29 cellular contexts compared by ENCODE assay signal in the genomic region with DNA sequence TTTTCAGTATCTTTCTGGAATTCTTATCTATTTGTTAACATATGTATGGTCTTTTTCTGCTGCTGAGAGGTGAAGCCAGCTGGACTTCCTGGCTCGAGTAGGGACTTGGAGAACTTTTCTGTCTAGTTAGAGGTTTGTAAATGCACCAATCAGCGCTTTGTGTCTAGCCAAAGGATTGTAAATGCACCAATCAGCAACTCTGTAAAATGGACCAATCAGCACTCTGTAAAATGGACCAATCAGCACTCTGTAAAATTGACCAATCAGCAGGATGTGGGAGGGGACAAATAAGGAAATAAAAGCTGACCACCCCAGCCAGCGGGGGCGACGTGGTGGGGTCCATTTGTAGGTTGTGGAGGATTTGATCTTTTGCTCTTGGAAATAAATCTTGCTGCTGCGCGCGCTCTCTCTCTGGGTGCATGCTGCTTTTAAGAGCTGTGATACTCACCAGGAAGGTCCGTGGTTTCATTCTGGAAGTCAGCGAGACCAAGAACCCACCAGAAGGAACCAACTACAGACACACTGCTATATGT.
"Had no signal": no experiment of that assay in that cellular context is flagged by ENCODE, and none has a peak within 500 bp of the region (broad histone marks: within the 10 kb centered on the region; RNA-seq: fewer than 3 reads in every experiment).

No MANE protein-coding gene starts in this region.

- ATAC-seq: esophagus mucosa; foreskin keratinocyte; gastroesophageal sphincter; heart left ventricle; left lobe of liver; mucosa of descending colon; natural killer cell treated with Interleukin-12 subunit alpha and Interleukin-12 subunit beta and Interleukin-15 and Interleukin-18, amount 100 ng/mL, for 72 hours; stimulated activated memory B cell treated with anti-CD40 and anti-IgM and Interleukin-4, amounts not matched to agents 10 μg/mL and 1 μg/mL and 100 μg/mL, for 72 hours; stimulated activated naive CD8-positive, alpha-beta T cell treated with anti-CD3 and anti-CD28 coated beads, Interleukin-15, Interleukin-2, amounts not matched to agents 100 U/mL and 50 U/mL, for 24 hours had no signal

- H3K9me3 ChIP-seq: gastroesophageal sphincter, mucosa of descending colon, neutrophil, prostate gland, right atrium auricular region, sigmoid colon, thoracic aorta, tibial nerve, upper lobe of left lung had no signal

- H3K4me2 ChIP-seq: hepatocyte had no signal

- H2AFZ ChIP-seq: hepatocyte had no signal

- H3K27ac ChIP-seq: dorsolateral prefrontal cortex, epithelial cell of prostate, foreskin keratinocyte, gastroesophageal sphincter, heart left ventricle, hepatocyte, neutrophil, prostate gland, right atrium auricular region, sigmoid colon, thoracic aorta, tibial nerve, upper lobe of left lung had no signal

- H3K36me3 ChIP-seq: gastroesophageal sphincter, neutrophil, prostate gland, right atrium auricular region, sigmoid colon, thoracic aorta, upper lobe of left lung had no signal

- H3K4me1 ChIP-seq: foreskin keratinocyte, gastroesophageal sphincter, heart left ventricle, prostate gland, right atrium auricular region, sigmoid colon, tibial nerve, upper lobe of left lung had no signal

- H3K4me3 ChIP-seq: dorsolateral prefrontal cortex, gastroesophageal sphincter, heart left ventricle, hepatocyte, lung, mucosa of descending colon, prostate gland, right atrium auricular region, sigmoid colon, thoracic aorta, tibial nerve, upper lobe of left lung had no signal

- H3K79me2 ChIP-seq: hepatocyte had no signal

- H3K27me3 ChIP-seq: dorsolateral prefrontal cortex, gastroesophageal sphincter, heart left ventricle, neutrophil, right atrium auricular region, sigmoid colon, tibial nerve, upper lobe of left lung had no signal

- FAIRE-seq: colon, kidney had no signal

- DNase-seq: dorsolateral prefrontal cortex; effector CD8-positive, alpha-beta T cell; endodermal cell; foreskin keratinocyte; heart left ventricle; kidney; mesenchymal stem cell; mucosa of descending colon; naive B cell; sigmoid colon; stimulated activated CD4-positive, alpha-beta T cell treated with anti-CD3 and anti-CD28 coated beads, Interleukin-2, amount 100 ng/mL, for 24 hours; stimulated activated CD4-positive, alpha-beta T cell treated with anti-CD3 and anti-CD28 coated beads, Interleukin-4, amount 100 ng/mL, for 24 hours; stimulated activated naive CD8-positive, alpha-beta T cell treated with anti-CD3 and anti-CD28 coated beads, Interleukin-15, Interleukin-2, amounts not matched to agents 100 U/mL and 50 U/mL, for 24 hours; substantia nigra; upper lobe of left lung had no signal
